ENCODE assay signal across 12 cellular contexts in the genomic region with DNA sequence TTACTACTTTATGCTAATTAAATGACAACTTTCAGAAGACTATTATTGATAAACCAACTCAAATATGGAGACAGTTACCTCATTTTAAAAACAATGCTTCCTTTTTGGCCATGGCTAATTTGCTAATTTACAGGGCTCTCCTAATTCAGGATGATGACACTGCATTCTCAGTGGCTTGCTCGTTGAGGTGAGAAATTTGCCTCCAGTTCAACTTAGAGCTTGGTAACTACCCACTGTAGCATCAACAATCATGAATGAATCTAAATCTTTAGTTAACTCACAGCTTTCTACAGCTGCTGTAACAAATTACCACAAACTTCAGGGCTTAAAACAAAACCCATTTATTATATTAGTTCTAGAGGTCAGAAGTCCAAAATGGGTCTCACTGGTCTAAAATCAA. TPM values are rescaled to one million over a fixed set of nuclear protein-coding genes. Genes with fewer than 3 reads are reported as not detected.
DNase-seq lines count a peak whose midpoint lies in the region; ATAC-seq, FAIRE-seq and TF ChIP-seq lines count a peak whose summit lies in the region.
"Had no signal": no experiment of that assay in that cellular context is flagged by ENCODE, and none has a peak within 500 bp of the region (broad histone marks: within the 10 kb centered on the region; RNA-seq: fewer than 3 reads in every experiment).

No MANE protein-coding gene starts in this region.

- POLR2A ChIA-PET in endothelial cell of umbilical vein (lab: Charles Lee): no interaction called here

- H3K27ac Mint-ChIP-seq in T-helper 1 cell treated with Interleukin-12 subunit alpha and Interleukin-12 subunit beta and Interleukin-4 antibody, amounts not matched to agents 30 μg/mL and 1 μg/mL, for 36 hours: peak overlapping the region; percentile 10
- H3K27ac Mint-ChIP-seq: WTC11 had no signal

- H3K4me3 Mint-ChIP-seq in T-helper 1 cell treated with Interleukin-12 subunit alpha and Interleukin-12 subunit beta and Interleukin-4 antibody, amounts not matched to agents 30 μg/mL and 1 μg/mL, for 36 hours: no peak overlapping the region
- H3K4me3 Mint-ChIP-seq: WTC11 had no signal

- no peak for TF ChIP-seq POLR2A in endothelial cell of umbilical vein (IDR thresholded peaks at IDR 0.05; ENCODE audit: low read depth, low read length)
- no peak for TF ChIP-seq POLR2A in gastrocnemius medialis (IDR thresholded peaks at IDR 0.05)

- peak; percentile 39 for DNase-seq in GM23248
- no peak for DNase-seq in endothelial cell of umbilical vein (ENCODE audit: low read depth, low spot score)
- DNase-seq in gastrocnemius medialis: no peak
- DNase-seq in cortex of kidney (lab: John Stamatoyannopoulos, UW): no peak
- no peak for DNase-seq in NAMALWA (ENCODE audit: low spot score)
- no peak for DNase-seq in effector CD4-positive, alpha-beta T cell
- DNase-seq: NCI-H1930; stimulated activated CD4-positive, alpha-beta T cell treated with anti-CD3 and anti-CD28 coated beads, Interleukin-4, amount 100 ng/mL, for 24 hours had no signal

- dilution Hi-C loops in endothelial cell of umbilical vein (cut with MboI; ENCODE audit: extremely low pct_ligation_motif_present, low sequenced_read_pairs): no loop called here

- H3K4me1 ChIP-seq in GM23248 (ENCODE audit: insufficient read depth) (peaks cover 47% of the 10 kb centered on the region), endothelial cell of umbilical vein (ENCODE audit: control insufficient read depth, extremely low read depth, insufficient read depth, low read length) (peaks cover 21% of the 10 kb centered on the region), gastrocnemius medialis (peaks cover 0 to 4% of the 10 kb centered on the region in 2 donors)

- H3K9ac ChIP-seq in GM23248: peak overlapping the region; percentile 76
- peak overlapping the region; percentile 62 for H3K9ac ChIP-seq in endothelial cell of umbilical vein (replicated peaks; ENCODE audit: extremely low read depth, insufficient read depth, low read length)

- H3K4me2 ChIP-seq in GM23248 (ENCODE audit: unreplicated experiment) (peak overlapping the region; percentile 76), endothelial cell of umbilical vein (ENCODE audit: insufficient read depth, low read length) (peak overlapping the region; percentile 51)

- TF ChIP-seq CTCF in endothelial cell of umbilical vein (IDR thresholded peaks at IDR 0.05; ENCODE audit: extremely low read depth in 1 of 2, insufficient read depth in 1 of 2, low read depth in 1 of 2, low read length in 2 of 2) (no peak), gastrocnemius medialis (IDR thresholded peaks at IDR 0.05 in 4 of 5, conservative IDR thresholded peaks at IDR 0.05 in 1 of 5) (no peak)

- H3K9me1 ChIP-seq in endothelial cell of umbilical vein (replicated peaks; ENCODE audit: control insufficient read depth, extremely low read depth, insufficient read depth, low read length): no peaks in the 10 kb centered on the region

- intact Hi-C loops in endothelial cell of umbilical vein (cut with micrococcal nuclease) (loop anchor here (2.0 kb wide), 1 partner anchor 13 kb away; a partner anchor contains a TSS), gastrocnemius medialis (cut with DNase I; ENCODE audit: low total_unique reads) (no loop called here)

- in situ Hi-C loops in GM23248 (cut with MboI) (no loop called here), gastrocnemius medialis (cut with MboI; ENCODE audit: low sequenced_read_pairs in 4 of 4) (no loop called here)

- no TSS peak for BruUV-seq in endothelial cell of umbilical vein (replicated peaks; lab: Mats Ljungman, UMichigan)

- H3K4me1 Mint-ChIP-seq in T-helper 1 cell treated with Interleukin-12 subunit alpha and Interleukin-12 subunit beta and Interleukin-4 antibody, amounts not matched to agents 30 μg/mL and 1 μg/mL, for 36 hours (ENCODE audit: low read depth): peaks cover 29% of the 10 kb centered on the region
- H3K4me1 Mint-ChIP-seq: WTC11 had no signal

- peaks cover 66% of the 10 kb centered on the region for H3K79me2 ChIP-seq in GM23248 (ENCODE audit: insufficient read depth)
- H3K79me2 ChIP-seq in endothelial cell of umbilical vein (ENCODE audit: control insufficient read depth, insufficient read depth, low read length): peaks cover 30% of the 10 kb centered on the region

- CTCF ChIA-PET in endothelial cell of umbilical vein (lab: Charles Lee): no interaction called here

- H2AFZ ChIP-seq in GM23248 (no peak overlapping the region), endothelial cell of umbilical vein (ENCODE audit: low read depth, low read length) (no peak overlapping the region)

- H3K27me3 Mint-ChIP-seq in T-helper 1 cell treated with Interleukin-12 subunit alpha and Interleukin-12 subunit beta and Interleukin-4 antibody, amounts not matched to agents 30 μg/mL and 1 μg/mL, for 36 hours (ENCODE audit: low read depth): no peaks in the 10 kb centered on the region

- H3K9me3 ChIP-seq in GM23248 (ENCODE audit: low read depth) (no peaks in the 10 kb centered on the region), endothelial cell of umbilical vein (replicated peaks; ENCODE audit: control insufficient read depth, insufficient read depth, low read length) (no peaks in the 10 kb centered on the region), gastrocnemius medialis (no peaks in the 10 kb centered on the region)
- H3K9me3 ChIP-seq: tibial nerve had no signal

- H3K36me3 ChIP-seq in GM23248 (ENCODE audit: low read depth): peaks cover 12% of the 10 kb centered on the region; the same call in 1 of the 2 replicates
- peaks cover 10 to 17% of the 10 kb centered on the region in 2 experiments for H3K36me3 ChIP-seq in endothelial cell of umbilical vein (ENCODE audit: control insufficient read depth in 2 of 2, extremely low read depth in 1 of 2, insufficient read depth in 2 of 2, low read length in 2 of 2)
- peaks cover 0 to 60% of the 10 kb centered on the region in 2 donors for H3K36me3 ChIP-seq in gastrocnemius medialis

- peaks cover 48% of the 10 kb centered on the region for H3F3A ChIP-seq in GM23248 (ENCODE audit: insufficient read depth)

- no peaks in the 10 kb centered on the region for H3K9me2 ChIP-seq in GM23248 (ENCODE audit: insufficient read depth)

- H3K9me3 Mint-ChIP-seq in T-helper 1 cell treated with Interleukin-12 subunit alpha and Interleukin-12 subunit beta and Interleukin-4 antibody, amounts not matched to agents 30 μg/mL and 1 μg/mL, for 36 hours: no peaks in the 10 kb centered on the region
- H3K9me3 Mint-ChIP-seq: WTC11 had no signal

- H4K20me1 ChIP-seq in GM23248 (ENCODE audit: insufficient read depth) (no peaks in the 10 kb centered on the region), endothelial cell of umbilical vein (replicated peaks; ENCODE audit: control insufficient read depth, extremely low read depth, insufficient read depth, low read length) (no peaks in the 10 kb centered on the region)

- no peak for FAIRE-seq in endothelial cell of umbilical vein (lab: Jason Lieb, UNC)

- ATAC-seq in gastrocnemius medialis (no peak), GM21723 (IDR thresholded peaks at IDR 0.05; ENCODE audit: unreplicated experiment) (no peak)
- ATAC-seq: WTC11 had no signal

- peak overlapping the region; percentile 53 for H3K4me3 ChIP-seq in GM23248
- no peak overlapping the region for H3K4me3 ChIP-seq in endothelial cell of umbilical vein (replicated peaks in 1 of 3; ENCODE audit: insufficient read depth in 1 of 3, low read depth in 1 of 3, low read length in 3 of 3)
- H3K4me3 ChIP-seq in gastrocnemius medialis: no peak overlapping the region
- H3K4me3 ChIP-seq: tibial nerve had no signal

- WGBS in GM23248 (ENCODE audit: low coverage in 1 of 2, low lambda C conversion rate in 2 of 2, missing lambda C conversion rate in 2 of 2), 2 experiments: 14 to 17% methylated on average over 1 of the region's 1 CpG

- peaks cover 43% of the 10 kb centered on the region for H3K36me3 Mint-ChIP-seq in T-helper 1 cell treated with Interleukin-12 subunit alpha and Interleukin-12 subunit beta and Interleukin-4 antibody, amounts not matched to agents 30 μg/mL and 1 μg/mL, for 36 hours (ENCODE audit: low read depth)

- H3K27me3 ChIP-seq in GM23248 (replicated peaks; ENCODE audit: insufficient read depth) (no peaks in the 10 kb centered on the region), endothelial cell of umbilical vein (ENCODE audit: control insufficient read depth in 2 of 2, insufficient read depth in 2 of 2, low read length in 2 of 2) (no peaks in the 10 kb centered on the region), gastrocnemius medialis (no peaks in the 10 kb centered on the region)
- H3K27me3 ChIP-seq: tibial nerve had no signal

- H3K27ac ChIP-seq in GM23248: peak overlapping the region; percentile 99
- peak overlapping the region; percentile 88 for H3K27ac ChIP-seq in endothelial cell of umbilical vein (ENCODE audit: insufficient read depth, low read depth, low read length)
- peak overlapping the region in 3 of 4 donors; percentile 61 to 77 (median 70) for H3K27ac ChIP-seq in gastrocnemius medialis

RNA-seq across cellular contexts. Expression of a gene that starts 14.0 kb away (rescaled TPM):
- 30.1 and 42.6 TPM in 2 replicates for total RNA-seq in GM23248 (2014; rRNA removed; shearing (Covaris generic))
- polyA plus RNA-seq in GM23248 (2016; fragmentation: Nextera tagmentation; extraction: Ambion mirVana): 53.5 and 60.3 TPM in 2 replicates
- total RNA-seq in endothelial cell of umbilical vein: 77.1 and 87.1 TPM in 2 replicates
- 18.2 and 26.7 TPM in 2 replicates for polyA plus RNA-seq in endothelial cell of umbilical vein
- 19.5 and 20.7 TPM in 2 replicates for polyA plus RNA-seq in endothelial cell of umbilical vein (2011; cell fraction: cytosol; rRNA removed)
- polyA plus RNA-seq in endothelial cell of umbilical vein (2011; cell fraction: nucleus; rRNA removed): 46.6 and 54.5 TPM in 2 replicates
- polyA plus RNA-seq in endothelial cell of umbilical vein (2012): 24.6 and 33.8 TPM in 2 replicates
- polyA minus RNA-seq in endothelial cell of umbilical vein: 100 and 122 TPM in 2 replicates
- 44.1 TPM for polyA minus RNA-seq in endothelial cell of umbilical vein (2011; cell fraction: cytosol; rRNA and poly(A)+ RNA removed)
- polyA minus RNA-seq in endothelial cell of umbilical vein (2011; cell fraction: nucleus; rRNA and poly(A)+ RNA removed): 109 and 195 TPM in 2 replicates
- 10 to 100 TPM; 22.9 to 45.2 (median 27.5) TPM for total RNA-seq in gastrocnemius medialis

RNA-seq across cellular contexts. Expression of a gene that starts 14.2 kb away (rescaled TPM):
- 90.2 and 98.8 TPM in 2 replicates for total RNA-seq in GM23248 (2014; rRNA removed; shearing (Covaris generic))
- polyA plus RNA-seq in GM23248 (2016; fragmentation: Nextera tagmentation; extraction: Ambion mirVana) (95.3 and 108 TPM in 2 replicates), endothelial cell of umbilical vein (21.0 and 27.8 TPM in 2 replicates)
- total RNA-seq in endothelial cell of umbilical vein (109 and 111 TPM in 2 replicates), gastrocnemius medialis (100 to 1,000 TPM in 1 of 4 donors, 10 to 100 TPM in 3; 67.6 to 108 (median 94.2) TPM)
- polyA plus RNA-seq in endothelial cell of umbilical vein (2011; cell fraction: cytosol; rRNA removed): 45.3 and 47.5 TPM in 2 replicates
- 271 and 291 TPM in 2 replicates for polyA plus RNA-seq in endothelial cell of umbilical vein (2011; cell fraction: nucleus; rRNA removed)
- 90.9 and 109 TPM in 2 replicates for polyA plus RNA-seq in endothelial cell of umbilical vein (2012)
- 38.5 and 53.0 TPM in 2 replicates for polyA minus RNA-seq in endothelial cell of umbilical vein
- 56.9 TPM for polyA minus RNA-seq in endothelial cell of umbilical vein (2011; cell fraction: cytosol; rRNA and poly(A)+ RNA removed)
- 104 and 131 TPM in 2 replicates for polyA minus RNA-seq in endothelial cell of umbilical vein (2011; cell fraction: nucleus; rRNA and poly(A)+ RNA removed)

RNA-seq across cellular contexts. Expression of a gene that starts 33.9 kb away (rescaled TPM):
- total RNA-seq in GM23248 (2014; rRNA removed; shearing (Covaris generic)): 148 and 151 TPM in 2 replicates
- polyA plus RNA-seq in GM23248 (2016; fragmentation: Nextera tagmentation; extraction: Ambion mirVana) (140 and 149 TPM in 2 replicates), endothelial cell of umbilical vein (61.8 and 63.7 TPM in 2 replicates)
- total RNA-seq in endothelial cell of umbilical vein (69.9 and 73.5 TPM in 2 replicates), gastrocnemius medialis (10 to 100 TPM; 15.6 to 39.6 (median 27.5) TPM)
- polyA plus RNA-seq in endothelial cell of umbilical vein (2011; cell fraction: cytosol; rRNA removed): 106 and 121 TPM in 2 replicates
- 97.7 and 101 TPM in 2 replicates for polyA plus RNA-seq in endothelial cell of umbilical vein (2011; cell fraction: nucleus; rRNA removed)
- 74.2 and 88.5 TPM in 2 replicates for polyA plus RNA-seq in endothelial cell of umbilical vein (2012)
- polyA minus RNA-seq in endothelial cell of umbilical vein: 62.0 and 81.6 TPM in 2 replicates
- 21.3 TPM for polyA minus RNA-seq in endothelial cell of umbilical vein (2011; cell fraction: cytosol; rRNA and poly(A)+ RNA removed)
- 22.2 and 30.9 TPM in 2 replicates for polyA minus RNA-seq in endothelial cell of umbilical vein (2011; cell fraction: nucleus; rRNA and poly(A)+ RNA removed)

RNA-seq across cellular contexts. Expression of a gene that starts 34.2 kb away (rescaled TPM):
- 184 and 271 TPM in 2 replicates for total RNA-seq in GM23248 (2014; rRNA removed; shearing (Covaris generic))
- polyA plus RNA-seq in GM23248 (2016; fragmentation: Nextera tagmentation; extraction: Ambion mirVana) (366 and 369 TPM in 2 replicates), endothelial cell of umbilical vein (159 and 240 TPM in 2 replicates)
- total RNA-seq in endothelial cell of umbilical vein (100 and 107 TPM in 2 replicates), gastrocnemius medialis (100 to 1,000 TPM; 152 to 188 (median 162) TPM)
- polyA plus RNA-seq in endothelial cell of umbilical vein (2011; cell fraction: cytosol; rRNA removed): 90.5 and 102 TPM in 2 replicates
- 29.5 and 35.9 TPM in 2 replicates for polyA plus RNA-seq in endothelial cell of umbilical vein (2011; cell fraction: nucleus; rRNA removed)
- 102 and 140 TPM in 2 replicates for polyA plus RNA-seq in endothelial cell of umbilical vein (2012)
- 58.2 and 77.3 TPM in 2 replicates for polyA minus RNA-seq in endothelial cell of umbilical vein
- polyA minus RNA-seq in endothelial cell of umbilical vein (2011; cell fraction: cytosol; rRNA and poly(A)+ RNA removed): 185 TPM
- 11.6 and 17.8 TPM in 2 replicates for polyA minus RNA-seq in endothelial cell of umbilical vein (2011; cell fraction: nucleus; rRNA and poly(A)+ RNA removed)
